ENCODE assay signal across 17 cellular contexts in the genomic region with DNA sequence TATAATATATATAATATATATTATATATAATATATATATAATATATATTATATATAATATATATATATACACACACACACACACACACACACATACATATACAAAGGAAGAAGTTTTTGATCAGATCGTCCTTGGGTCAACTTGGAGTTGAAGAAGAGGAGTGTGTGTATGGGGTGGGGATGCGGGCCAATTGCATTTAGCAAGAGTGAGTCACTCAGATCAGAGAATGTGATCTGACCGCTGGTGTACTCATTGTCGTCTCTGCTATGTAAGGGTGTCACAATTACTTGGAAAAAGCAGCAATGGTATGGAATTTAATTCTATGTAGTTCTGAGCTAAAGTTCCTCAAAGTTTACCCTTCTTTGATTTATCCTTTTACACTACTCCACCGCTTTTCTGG. TPM values are rescaled to one million over a fixed set of nuclear protein-coding genes. Genes with fewer than 3 reads are reported as not detected.
DNase-seq lines count a peak whose midpoint lies in the region; TF ChIP-seq lines count a peak whose summit lies in the region.
"Had no signal": no experiment of that assay in that cellular context is flagged by ENCODE, and none has a peak within 500 bp of the region (broad histone marks: within the 10 kb centered on the region; RNA-seq: fewer than 3 reads in every experiment).

No MANE protein-coding gene starts in this region.

- WGBS in mesendoderm (ENCODE audit: extremely low coverage, insufficient coverage, low lambda C conversion rate) = no CpG with 5 or more reads among the region's 5 CpGs
- WGBS in esophagus muscularis mucosa = 74% methylated on average over 5 of the region's 5 CpGs

- H3K27ac ChIP-seq in mesendoderm (ENCODE audit: low read depth, low read length) (no peak overlapping the region), esophagus muscularis mucosa (replicated peaks in 1 of 4) (no peak overlapping the region)
- H3K27ac ChIP-seq: BLaER1 treated with 17β-estradiol and CSF1 and Interleukin-3, amounts not matched to agents 10 nM and 100 nM; ovary; uterus; WERI-Rb-1 had no signal

- TF ChIP-seq CTCF in AG09319 (IDR thresholded peaks at IDR 0.05; ENCODE audit: low read depth, low read length) = no peak
- TF ChIP-seq CTCF in chondrocyte (IDR thresholded peaks at IDR 0.05) = no peak
- no peak for TF ChIP-seq CTCF in esophagus muscularis mucosa (IDR thresholded peaks at IDR 0.05)

- H3K79me1 ChIP-seq in mesendoderm (ENCODE audit: low read length) = no peaks in the 10 kb centered on the region

- no peak overlapping the region for H4K8ac ChIP-seq in mesendoderm (ENCODE audit: low read depth, low read length)

- H3K27ac Mint-ChIP-seq in chondrocyte (ENCODE audit: unreplicated experiment) = peak overlapping the region; percentile 74

- H3K4me1 ChIP-seq in mesendoderm (ENCODE audit: control insufficient read depth, low read depth, low read length) = peaks cover 5% of the 10 kb centered on the region
- H3K4me1 ChIP-seq in esophagus muscularis mucosa = peaks cover 4 to 16% (median 9%) of the 10 kb centered on the region in 4 donors
- H3K4me1 ChIP-seq: uterus had no signal

- H3K9me3 ChIP-seq in esophagus muscularis mucosa = no peaks in the 10 kb centered on the region
- H3K9me3 ChIP-seq: ovary, uterus had no signal

- TF ChIP-seq POLR2A in esophagus muscularis mucosa (IDR thresholded peaks at IDR 0.05; ENCODE audit: low read depth) = no peak

- peaks cover 62% of the 10 kb centered on the region for H3K4me1 Mint-ChIP-seq in chondrocyte (ENCODE audit: low read depth)

- no peaks in the 10 kb centered on the region for H3K36me3 Mint-ChIP-seq in chondrocyte (ENCODE audit: low read depth)

- no peak overlapping the region for H3K18ac ChIP-seq in mesendoderm (ENCODE audit: low read length)

- H2BK120ac ChIP-seq in mesendoderm (ENCODE audit: low read depth, low read length) = no peak overlapping the region

- H3K36me3 ChIP-seq in mesendoderm (ENCODE audit: control insufficient read depth, insufficient read depth, low read length) (no peaks in the 10 kb centered on the region), esophagus muscularis mucosa (no peaks in the 10 kb centered on the region)
- H3K36me3 ChIP-seq: BLaER1 treated with 17β-estradiol and CSF1 and Interleukin-3, amounts not matched to agents 10 nM and 100 nM; ovary; uterus; WERI-Rb-1 had no signal

- no peak overlapping the region for H3K56ac ChIP-seq in mesendoderm (ENCODE audit: low read length)

- no peak overlapping the region for H3K9ac ChIP-seq in mesendoderm (ENCODE audit: low read length)
- H3K9ac ChIP-seq: BLaER1 treated with 17β-estradiol and CSF1 and Interleukin-3, amounts not matched to agents 10 nM and 100 nM had no signal

- no peak overlapping the region for H3K4me2 ChIP-seq in mesendoderm (ENCODE audit: low read length)
- H3K4me2 ChIP-seq: BLaER1 treated with 17β-estradiol and CSF1 and Interleukin-3, amounts not matched to agents 10 nM and 100 nM had no signal

- TF ChIP-seq EP300 in esophagus muscularis mucosa (IDR thresholded peaks at IDR 0.05) = no peak

- no peaks in the 10 kb centered on the region for H3K79me2 ChIP-seq in mesendoderm (ENCODE audit: control insufficient read depth, insufficient read depth, low read length)

- no peaks in the 10 kb centered on the region for H3K9me3 Mint-ChIP-seq in chondrocyte (ENCODE audit: low read depth)

- H3K4me3 ChIP-seq in mesendoderm (ENCODE audit: low read length) (no peak overlapping the region), esophagus muscularis mucosa (no peak overlapping the region)
- H3K4me3 ChIP-seq: BLaER1 treated with 17β-estradiol and CSF1 and Interleukin-3, amounts not matched to agents 10 nM and 100 nM; ovary; uterus had no signal

- no peak overlapping the region for H2BK15ac ChIP-seq in mesendoderm (replicated peaks; ENCODE audit: low read depth)

- H3K4ac ChIP-seq in mesendoderm (ENCODE audit: low read depth, low read length) = no peak overlapping the region

- no peaks in the 10 kb centered on the region for H3K27me3 Mint-ChIP-seq in chondrocyte (ENCODE audit: low read depth)

- no peak overlapping the region for H2AK5ac ChIP-seq in mesendoderm (ENCODE audit: low read length)

- H4K5ac ChIP-seq in mesendoderm (ENCODE audit: low read length) = no peak overlapping the region

- DNase-seq in AG09319 (ENCODE audit: extremely low read depth, low read depth) (peak; percentile 48), M059J (ENCODE audit: low read depth) (peak; percentile 74), chondrocyte (ENCODE audit: low spot score) (no peak), mesendoderm (peak; percentile 72), cerebellar nuclear complex (lab: John Stamatoyannopoulos, UW) (no peak), esophagus muscularis mucosa (ENCODE audit: extremely low spot score) (no peak), ACHN (no peak)
- no peak for DNase-seq in stimulated activated naive CD4-positive, alpha-beta T cell treated with Interleukin-2 at 50 U/mL for 16 hours (lab: John Stamatoyannopoulos, UW)
- DNase-seq: activated CD8-positive, alpha-beta memory T cell treated with anti-CD3 and anti-CD28 coated beads, Interleukin-2, amount 50 U/mL, for 48 hours; amygdala; effector memory CD4-positive, alpha-beta T cell; NCI-H526 treated with DMSO at 0.1 percent for 48 hours; ovary; SIG-M5; uterus; WERI-Rb-1 had no signal

- H3K23ac ChIP-seq in mesendoderm (ENCODE audit: low read length) = no peak overlapping the region

- in situ Hi-C loops in ACHN (cut with HindIII; ENCODE audit: low pct_ligation_motif_present, low pct_unique_long_range_greater_than_20kb, low sequenced_read_pairs) = no loop called here

- H2BK5ac ChIP-seq in mesendoderm (ENCODE audit: low read length) = no peak overlapping the region

- intact Hi-C loops in esophagus muscularis mucosa (cut with DNase I) = loop anchor here (10.0 kb wide), 1 partner anchor 211 kb away; no protein-coding TSS in a partner anchor

- H3K4me3 Mint-ChIP-seq in chondrocyte (ENCODE audit: unreplicated experiment) = no peak overlapping the region

- H3K27me3 ChIP-seq in mesendoderm (ENCODE audit: insufficient read depth, low read length, poor library complexity) (no peaks in the 10 kb centered on the region), esophagus muscularis mucosa (peaks cover 0 to 8% (median 3%) of the 10 kb centered on the region in 4 donors)
- H3K27me3 ChIP-seq: ovary, uterus had no signal

RNA-seq across cellular contexts. Expression of a gene that starts 4.6 kb away (rescaled TPM):
- 13.9 and 17.5 TPM in 2 replicates for total RNA-seq in M059J (2014; rRNA removed; shearing (Covaris generic))
- total RNA-seq in chondrocyte = 170 to 405 TPM (median 177 TPM) in 3 replicates
- 12.8 TPM for polyA plus RNA-seq in mesendoderm (2013, experiment 1 of 2)
- 12.6 TPM for polyA plus RNA-seq in mesendoderm (2013, experiment 2 of 2)
- 10 to 100 TPM; 23.7 to 45.6 (median 30.5) TPM for total RNA-seq in esophagus muscularis mucosa

Comparison
In these comparisons a context has a peak if more than half of its experiments do, and no peak if none do; other contexts are left out.
1. DNase-seq: peak in AG09319 (single experiment), M059J (single experiment) and mesendoderm (single experiment); none in chondrocyte (single experiment), cerebellar nuclear complex (0 of 2), esophagus muscularis mucosa (single experiment), stimulated activated naive CD4-positive, alpha-beta T cell treated with Interleukin-2 at 50 U/mL for 16 hours (single experiment) and ACHN (single experiment).